Comparison of ENCODE assay signal across 8 cellular contexts in the genomic region with DNA sequence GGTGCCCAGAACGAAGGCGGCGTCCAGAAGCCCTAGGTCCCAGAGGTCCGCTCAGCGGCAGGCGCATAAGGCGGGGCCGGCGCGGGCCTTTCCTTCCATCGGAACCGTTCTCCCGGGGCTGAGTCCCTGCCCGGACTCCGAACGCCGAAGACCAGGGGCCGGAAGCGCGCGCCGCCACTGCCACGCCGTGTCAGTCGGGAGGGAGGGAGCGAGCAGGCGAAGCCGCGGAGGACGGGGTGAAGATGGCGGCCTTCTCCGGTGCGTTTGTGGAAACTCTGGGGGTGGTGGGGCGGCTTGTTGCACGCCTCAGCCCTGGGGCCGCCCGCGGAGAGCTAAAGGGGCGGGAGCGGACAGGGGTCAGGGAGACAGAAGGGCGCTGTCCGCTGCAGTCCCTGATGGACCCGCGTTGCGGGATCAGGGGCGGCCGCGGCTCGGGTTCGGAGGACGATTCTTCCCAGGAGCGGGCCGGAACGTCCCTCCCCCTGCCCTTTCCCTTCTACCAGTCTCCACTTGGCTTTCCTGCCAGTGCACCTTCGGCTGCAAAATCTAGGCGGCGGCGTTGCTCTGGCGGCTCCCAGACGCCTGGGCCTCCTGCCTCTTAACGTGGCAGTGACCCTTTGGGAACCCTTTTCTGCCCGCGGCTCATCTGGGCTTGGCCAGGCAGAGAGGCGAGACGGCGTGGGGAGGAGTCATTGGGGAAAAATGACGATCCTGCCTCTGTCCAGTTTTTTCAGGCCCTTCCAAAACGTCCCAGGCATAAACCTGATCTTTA. TPM values are rescaled to one million over a fixed set of nuclear protein-coding genes. Genes with fewer than 3 reads are reported as not detected.
DNase-seq lines count a peak whose midpoint lies in the region; TF ChIP-seq lines count a peak whose summit lies in the region.

DDX1 (plus strand) TSS at position 177 of the 772 bp plus-strand sequence; CDS start at position 243, 66 bp downstream.

- peak within 1 kb of the TSS; percentile 66 for H3K18ac ChIP-seq in H9 (ENCODE audit: insufficient read length, low read depth, low read length)

- H3K14ac ChIP-seq in H9 (ENCODE audit: insufficient read depth, low read length), result peak within 1 kb of the TSS; percentile 83

- H2BK20ac ChIP-seq in H9 (ENCODE audit: low read depth, low read length, poor library complexity, severe bottlenecking), result no peak within 1 kb of the TSS

- no peak for TF ChIP-seq CTCF in H9 (conservative IDR thresholded peaks at IDR 0.05)
- no peak for TF ChIP-seq CTCF in neutrophil (IDR thresholded peaks at IDR 0.05)
- no peak for TF ChIP-seq CTCF in subcutaneous adipose tissue (IDR thresholded peaks at IDR 0.05; ENCODE audit: low read depth)

- no peaks in the 10 kb centered on the region for H4K20me1 ChIP-seq in H9 (ENCODE audit: control insufficient read depth, insufficient read depth, insufficient read length)

- peak within 1 kb of the TSS; percentile 93 to 94 for H3K4me3 Mint-ChIP-seq in H9

- H3K4me2 ChIP-seq in H9 (ENCODE audit: insufficient read depth, insufficient read length, low read length), result peak within 1 kb of the TSS; percentile 86

- H2AK5ac ChIP-seq in H9 (ENCODE audit: insufficient read length, low read length), result no peak within 1 kb of the TSS

- no peak within 1 kb of the TSS for H3K23ac ChIP-seq in H9 (ENCODE audit: insufficient read length, low read depth, low read length)

- H3K79me2 ChIP-seq in H9 (ENCODE audit: insufficient read depth, low read length), result peaks cover 6% of the 10 kb centered on the region; the same call in 1 of the 2 replicates

- no peak within 1 kb of the TSS for H2BK120ac ChIP-seq in H9 (ENCODE audit: low read depth, low read length, poor library complexity, severe bottlenecking)

- DNase-seq in GDM1 (lab: John Stamatoyannopoulos, UW) (peak; percentile 81), H9 (peak; percentile 82), M059J (ENCODE audit: low read depth) (peak; percentile 78), SJSA1 (ENCODE audit: low read depth in 1 of 2, low spot score in 2 of 2) (peak; percentile 79 to 90), foreskin melanocyte (peak; percentile 73)
- DNase-seq in activated naive CD4-positive, alpha-beta T cell treated with Interleukin-2 at 50 U/mL for 16 hours, result peak; percentile 86

- H3K79me1 ChIP-seq in H9 (ENCODE audit: insufficient read depth, low read depth, low read length, poor library complexity, severe bottlenecking), result no peaks in the 10 kb centered on the region

- peak within 1 kb of the TSS; percentile 85 for H2AFZ ChIP-seq in H9 (ENCODE audit: low read length)

- H4K91ac ChIP-seq in H9 (ENCODE audit: insufficient read length, low read depth, low read length), result no peak within 1 kb of the TSS

- peaks cover 34% of the 10 kb centered on the region for H3K36me3 ChIP-seq in SJSA1
- H3K36me3 ChIP-seq in neutrophil, result peaks cover 17% of the 10 kb centered on the region

- peak within 1 kb of the TSS; percentile 72 for H3K9ac ChIP-seq in H9 (ENCODE audit: extremely low read depth, insufficient read length, low read length)

- H2BK15ac ChIP-seq in H9 (ENCODE audit: low read depth, low read length), result no peak within 1 kb of the TSS

- peaks cover 10 to 21% (median 21%) of the 10 kb centered on the region in 3 experiments for H3K36me3 Mint-ChIP-seq in H9 (ENCODE audit: insufficient read depth in 1 of 3, low read depth in 3 of 3)

- H3K56ac ChIP-seq in H9 (ENCODE audit: insufficient read length, low read depth, low read length), result no peak within 1 kb of the TSS

- H3K27me3 Mint-ChIP-seq in H9 (ENCODE audit: low read depth), result no peaks in the 10 kb centered on the region

- H4K8ac ChIP-seq in H9 (replicated peaks; ENCODE audit: insufficient read length, low read depth, low read length), result no peak within 1 kb of the TSS

- H3K9me3 ChIP-seq in H9 (ENCODE audit: control insufficient read depth, low read depth, low read length) (no peaks in the 10 kb centered on the region), SJSA1 (replicated peaks) (no peaks in the 10 kb centered on the region), neutrophil (no peaks in the 10 kb centered on the region)

- H3K4me3 ChIP-seq in SJSA1 (peak within 1 kb of the TSS; percentile 89), neutrophil (ENCODE audit: low read depth in 1 of 2, low read length in 1 of 2) (peak within 1 kb of the TSS; percentile 68 to 82)

- H3K9me3 Mint-ChIP-seq in H9, result no peaks in the 10 kb centered on the region

- peaks cover 6% of the 10 kb centered on the region for H3K23me2 ChIP-seq in H9 (ENCODE audit: insufficient read length, low read depth, low read length, poor library complexity, severe bottlenecking)

- no CpG with 5 or more reads among the region's 68 CpGs for WGBS in H9 (ENCODE audit: extremely low coverage, insufficient read length, low lambda C conversion rate)

- no peak within 1 kb of the TSS for H2BK5ac ChIP-seq in H9 (ENCODE audit: insufficient read length, low read length)

- no peak within 1 kb of the TSS for H3T11ph ChIP-seq in H9 (ENCODE audit: low read length)

- peaks cover 13 to 16% of the 10 kb centered on the region in 2 experiments for H3K4me1 Mint-ChIP-seq in H9

- H3K4me1 ChIP-seq in H9 (ENCODE audit: insufficient read depth, low read length) (no peaks in the 10 kb centered on the region), SJSA1 (replicated peaks) (peaks cover 10% of the 10 kb centered on the region), neutrophil (ENCODE audit: control insufficient read depth in 1 of 2, insufficient read depth in 1 of 2, low read depth in 1 of 2, low read length in 1 of 2) (peaks cover 11 to 20% of the 10 kb centered on the region in 2 experiments)

- no peak within 1 kb of the TSS for H4K5ac ChIP-seq in H9 (ENCODE audit: insufficient read length, low read depth, low read length)

- no peak within 1 kb of the TSS for H2BK12ac ChIP-seq in H9 (ENCODE audit: insufficient read length, low read depth, low read length)

- H3K4ac ChIP-seq in H9 (ENCODE audit: low read depth, low read length), result no peak within 1 kb of the TSS

- H3K27ac Mint-ChIP-seq in H9, result peak within 1 kb of the TSS; percentile 90 to 98 (median 97)

- H3K27ac ChIP-seq in H9 (ENCODE audit: insufficient read length, low read depth, low read length), result no peak within 1 kb of the TSS
- H3K27ac ChIP-seq in SJSA1, result peak within 1 kb of the TSS; percentile 71
- H3K27ac ChIP-seq in neutrophil, result peak within 1 kb of the TSS; percentile 77

- H3K27me3 ChIP-seq in H9 (ENCODE audit: insufficient read depth, low read length), result no peaks in the 10 kb centered on the region
- H3K27me3 ChIP-seq in SJSA1 (replicated peaks), result no peaks in the 10 kb centered on the region
- no peaks in the 10 kb centered on the region for H3K27me3 ChIP-seq in neutrophil

RNA-seq across cellular contexts. Expression of gene DDX1, which starts in this region (rescaled TPM):
- total RNA-seq in H9 (2021), result 118 and 120 TPM in 2 replicates
- 56.4 and 89.4 TPM in 2 replicates for total RNA-seq in M059J (2014; rRNA removed; shearing (Covaris generic))
- 140 and 142 TPM in 2 replicates for total RNA-seq in SJSA1 (2014; rRNA removed; shearing (Covaris generic))
- total RNA-seq in subcutaneous adipose tissue, result 100 to 1,000 TPM in 1 of 4 donors, 10 to 100 TPM in 3; 50.3 to 109 (median 75.2) TPM
